25 cellular contexts compared by ENCODE assay signal in the genomic region with DNA sequence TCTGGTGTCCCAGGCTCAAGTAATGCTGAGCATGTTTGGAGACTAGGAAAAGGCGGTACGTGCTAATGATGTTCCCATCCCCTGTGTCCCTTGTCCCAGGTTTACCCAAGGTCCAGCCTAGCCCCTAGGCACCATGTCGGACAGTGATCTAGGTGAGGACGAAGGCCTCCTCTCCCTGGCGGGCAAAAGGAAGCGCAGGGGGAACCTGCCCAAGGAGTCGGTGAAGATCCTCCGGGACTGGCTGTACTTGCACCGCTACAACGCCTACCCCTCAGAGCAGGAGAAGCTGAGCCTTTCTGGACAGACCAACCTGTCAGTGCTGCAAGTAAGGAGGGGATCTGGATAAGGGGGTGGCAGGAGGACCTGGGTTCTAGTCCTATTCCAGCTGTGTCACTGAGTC. TPM values are rescaled to one million over a fixed set of nuclear protein-coding genes. Genes with fewer than 3 reads are reported as not detected.
"Had no signal": no experiment of that assay in that cellular context is flagged by ENCODE, and none has a peak within 500 bp of the region (broad histone marks: within the 10 kb centered on the region; RNA-seq: fewer than 3 reads in every experiment).

No MANE protein-coding gene starts in this region.

- FAIRE-seq: bronchial epithelial cell had no signal

- H3K27me3 ChIP-seq: ascending aorta, body of pancreas, MG63, Peyer's patch had no signal

- H3K27ac Mint-ChIP-seq: activated naive CD4-positive, alpha-beta T cell treated with anti-CD3 and anti-CD28 coated beads, Interleukin-2, amount 10 ng/mL, durations not matched to agents 7 days and 5 days had no signal

- H3K9me3 ChIP-seq: ascending aorta, body of pancreas, MG63 had no signal

- ATAC-seq: activated T-cell treated with anti-CD3 and anti-CD28 coated beads, Interleukin-2, amount 50 U/mL, for 4 hours; body of pancreas; T-helper 17 cell; WTC11 had no signal

- H3K4me3 Mint-ChIP-seq: activated naive CD4-positive, alpha-beta T cell treated with anti-CD3 and anti-CD28 coated beads, Interleukin-2, amount 10 ng/mL, durations not matched to agents 7 days and 5 days; activated T-cell treated with anti-CD3 and anti-CD28 coated beads, Interleukin-2, amount 50 U/mL, for 4 hours; WTC11 had no signal

- H3K9me3 Mint-ChIP-seq: activated naive CD4-positive, alpha-beta T cell treated with anti-CD3 and anti-CD28 coated beads, Interleukin-2, amount 10 ng/mL, durations not matched to agents 7 days and 5 days; activated T-cell treated with anti-CD3 and anti-CD28 coated beads, Interleukin-2, amount 50 U/mL, for 4 hours; WTC11 had no signal

- H3K27me3 Mint-ChIP-seq: activated naive CD4-positive, alpha-beta T cell treated with anti-CD3 and anti-CD28 coated beads, Interleukin-2, amount 10 ng/mL, durations not matched to agents 7 days and 5 days; T-helper 17 cell had no signal

- H3K4me3 ChIP-seq: ascending aorta, body of pancreas, MG63, Peyer's patch had no signal

- DNase-seq: activated CD4-positive, alpha-beta T cell treated with anti-CD3 and anti-CD28 coated beads for 48 hours; activated CD4-positive, alpha-beta T cell treated with anti-CD3 and anti-CD28 coated beads, Interleukin-2, amount 50 U/mL, for 4 hours; activated CD4-positive, CD25-positive, alpha-beta regulatory T cell treated with anti-CD3 and anti-CD28 coated beads, Interleukin-2, amount 50 U/mL, for 72 hours; activated CD8-positive, alpha-beta memory T cell treated with anti-CD3 and anti-CD28 coated beads for 24 hours; activated gamma-delta T cell; activated naive CD4-positive, alpha-beta T cell treated with anti-CD3 and anti-CD28 coated beads, Interleukin-2, amount 10 ng/mL, durations not matched to agents 7 days and 5 days; activated T-cell treated with anti-CD3 and anti-CD28 coated beads, Interleukin-2, amount 50 U/mL, for 4 hours; body of pancreas; central memory CD4-positive, alpha-beta T cell; cortex of kidney; MG63; MV-4-11; NCI-H1092 treated with DMSO at 0.1 percent for 48 hours; NCI-H1417 treated with DMSO at 0.1 percent for 48 hours; NCI-H1694; NCI-H2029 treated with DMSO at 0.1 percent for 48 hours; NCI-H510A treated with DMSO at 0.1 percent for 48 hours; Peyer's patch; SHP77; T-helper 17 cell; T-helper 9 cell had no signal

- H3K27ac ChIP-seq: ascending aorta, body of pancreas, Peyer's patch had no signal

RNA-seq across cellular contexts. Expression of gene MYL9, which starts 37.3 kb away (rescaled TPM):
- total RNA-seq: SK-MEL-5 had no signal
